In the genomic region with DNA sequence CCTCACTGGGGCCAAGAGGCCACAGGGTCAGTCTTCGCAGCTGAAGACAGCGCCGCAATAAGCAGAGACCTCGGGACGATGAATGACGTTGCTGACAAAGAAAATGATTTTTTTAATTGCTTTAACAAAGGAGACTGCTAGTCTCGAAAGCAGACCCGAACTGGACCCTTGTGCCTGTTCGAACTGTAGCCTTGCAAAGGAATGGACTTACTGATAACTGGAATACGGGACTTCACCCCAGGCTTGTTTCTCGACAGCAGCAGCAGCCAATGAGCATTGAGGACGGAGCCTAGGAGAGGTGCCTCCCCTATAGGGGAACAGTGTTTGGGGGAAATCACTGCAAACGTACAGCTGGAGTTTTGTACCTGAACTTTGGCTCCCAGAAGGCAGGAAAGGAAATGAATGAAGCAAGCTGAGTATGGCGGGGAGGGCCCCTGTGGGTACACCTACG, we compare ENCODE assay signal across 8 cellular contexts. TPM values are rescaled to one million over a fixed set of nuclear protein-coding genes. Genes with fewer than 3 reads are reported as not detected.
A peak's percentile ranks its signal among the peaks of the same experiment; 100 is the strongest.
DNase-seq lines count a peak whose midpoint lies in the region; ATAC-seq and TF ChIP-seq lines count a peak whose summit lies in the region.

No MANE protein-coding gene starts in this region.

- TF ChIP-seq EP300 in ovary (IDR thresholded peaks at IDR 0.05) = no peak

- peaks cover 21% of the 10 kb centered on the region for H3K4me1 ChIP-seq in ovary (ENCODE audit: insufficient read depth)

- no peaks in the 10 kb centered on the region for H3K27me3 ChIP-seq in ovary

- H3K4me3 ChIP-seq in foreskin fibroblast (ENCODE audit: low read depth in 1 of 2, low read length in 2 of 2) (peak overlapping the region; percentile 51 to 65), ovary (peak overlapping the region; percentile 65)

- H3K27ac ChIP-seq in 22Rv1 (peak overlapping the region; percentile 87), ovary (peak overlapping the region; percentile 80 to 90)

- no peaks in the 10 kb centered on the region for H3K36me3 ChIP-seq in ovary

- TF ChIP-seq POLR2A in ovary (IDR thresholded peaks at IDR 0.05) = peak; percentile 22

- WGBS in ovary, 3 donors = 12 to 16% (median 12%) methylated on average over 15 of the region's 15 CpGs

- intact Hi-C loops in ovary (cut with DNase I) = loop anchor here in 2 of 4 donors (1.0 to 10.0 kb wide), 4 partner anchors 53 to 308 kb away; partner anchors contain the start of genes PSMA7 (in 1 of the 2) and SS18L1 (in 1 of the 2)

- no peak for TF ChIP-seq CTCF in 22Rv1 (IDR thresholded peaks at IDR 0.05)
- TF ChIP-seq CTCF in GM13977 (IDR thresholded peaks at IDR 0.05; ENCODE audit: extremely low read depth, insufficient read depth, missing control alignments) = no peak
- no peak for TF ChIP-seq CTCF in foreskin fibroblast (IDR thresholded peaks at IDR 0.05; ENCODE audit: low read depth, low read length)
- TF ChIP-seq CTCF in ovary (IDR thresholded peaks at IDR 0.05) = no peak

- DNase-seq in GM13977 (ENCODE audit: low spot score) = peak; percentile 77
- peak; percentile 22 to 29 for DNase-seq in activated CD4-positive, alpha-beta T cell treated with anti-CD3 and anti-CD28 coated beads, Interleukin-2, amount 50 U/mL, for 48 hours
- DNase-seq in foreskin fibroblast = peak in 1 of 2 donors; percentile 56
- DNase-seq in ovary = peak; percentile 48 to 58 (median 51)
- no peak for DNase-seq in NCI-H2171 (lab: John Stamatoyannopoulos, UW)
- DNase-seq in superior temporal gyrus (ENCODE audit: extremely low spot score) = no peak

- no peaks in the 10 kb centered on the region for H3K9me3 ChIP-seq in ovary

- in situ Hi-C loops in GM13977 (cut with MboI; ENCODE audit: low pct_unique_long_range_greater_than_20kb, low sequenced_read_pairs, unreplicated experiment) = no loop called here

- ATAC-seq in HG02678 (IDR thresholded peaks at IDR 0.05; ENCODE audit: unreplicated experiment) = no peak

RNA-seq across cellular contexts. Expression of gene TAF4, which starts 1.3 kb away (rescaled TPM):
- 10 to 100 TPM; 15.6 to 34.7 (median 28.1) TPM for total RNA-seq in ovary
- polyA plus RNA-seq in ovary = 10 to 100 TPM in 1 of 2 donors, 1 to 10 TPM in 1; 9.3 to 14.2 TPM

RNA-seq across cellular contexts. Expression of gene LSM14B, which starts 55.3 kb away (rescaled TPM):
- total RNA-seq in ovary = 10 to 100 TPM; 21.5 to 62.2 (median 56.1) TPM
- 10 to 100 TPM; 21.7 to 39.8 TPM for polyA plus RNA-seq in ovary

Comparison
In these comparisons a context has a peak if more than half of its experiments do, and no peak if none do; other contexts are left out.
1. DNase-seq: peak in GM13977 (single experiment), activated CD4-positive, alpha-beta T cell treated with anti-CD3 and anti-CD28 coated beads, Interleukin-2, amount 50 U/mL, for 48 hours (2 of 2) and ovary (5 of 5); none in NCI-H2171 (single experiment) and superior temporal gyrus (single experiment).